Comparison of ENCODE assay signal across 14 cellular contexts in genomic region chr1:3671371-3672180, GRCh38. TPM values are rescaled to one million over a fixed set of nuclear protein-coding genes. Genes with fewer than 3 reads are reported as not detected.
DNase-seq lines count a peak whose midpoint lies in the region; ATAC-seq and TF ChIP-seq lines count a peak whose summit lies in the region.
"Had no signal": no experiment of that assay in that cellular context is flagged by ENCODE, and none has a peak within 500 bp of the region (broad histone marks: within the 10 kb centered on the region; RNA-seq: fewer than 3 reads in every experiment).

No MANE protein-coding gene starts in this region.

- in situ Hi-C loops in Panc1 (cut with HindIII; ENCODE audit: low pct_unique_long_range_greater_than_20kb, low sequenced_read_pairs), result no loop called here

- POLR2A ChIA-PET in Panc1 (lab: Charles Lee), result no interaction called here

- DNase-seq in NCI-H146 (lab: John Stamatoyannopoulos, UW) (peak; percentile 10), NCI-H146 treated with DMSO at 0.1 percent for 48 hours (lab: John Stamatoyannopoulos, UW; ENCODE audit: unreplicated experiment) (no peak), Panc1 (ENCODE audit: low read depth, low spot score) (no peak), left cardiac atrium (peak; percentile 17), spleen (peak; percentile 70), AML-193 (lab: John Stamatoyannopoulos, UW) (no peak)
- DNase-seq: activated CD8-positive, alpha-beta memory T cell treated with anti-CD3 and anti-CD28 coated beads, Interleukin-2, amount 50 U/mL, for 4 hours; immature natural killer cell; KBM-7; SHP77 had no signal

- no peak overlapping the region for H3K4me3 ChIP-seq in Panc1 (ENCODE audit: low read depth in 2 of 2, low read length in 2 of 2)
- no peak overlapping the region for H3K4me3 ChIP-seq in spleen
- H3K4me3 ChIP-seq: upper lobe of left lung had no signal

- H3K4me1 ChIP-seq in Panc1 (ENCODE audit: control insufficient read depth, insufficient read depth, low read length), result peaks cover 35% of the 10 kb centered on the region
- peaks cover 0 to 79% (median 33%) of the 10 kb centered on the region in 6 donors for H3K4me1 ChIP-seq in spleen

- no peaks in the 10 kb centered on the region for H3K27me3 ChIP-seq in Panc1 (ENCODE audit: control insufficient read depth, insufficient read depth, low read length)
- peaks cover 0 to 38% (median 0%) of the 10 kb centered on the region in 7 donors for H3K27me3 ChIP-seq in spleen (replicated peaks in 1 of 7)
- H3K27me3 ChIP-seq: upper lobe of left lung had no signal

- 61 to 80% (median 73%) methylated on average over 21 to 29 of the region's 29 CpGs for WGBS in spleen, 5 donors

- TF ChIP-seq POLR2A in spleen (IDR thresholded peaks at IDR 0.05), result no peak

- ATAC-seq in Panc1 (peak; percentile 33), left cardiac atrium (peak; percentile 12 to 27), GM18520 (IDR thresholded peaks at IDR 0.05; ENCODE audit: unreplicated experiment) (no peak), GM21360 (IDR thresholded peaks at IDR 0.05; ENCODE audit: unreplicated experiment) (no peak)
- ATAC-seq: natural killer cell treated with Interleukin-12 subunit alpha and Interleukin-12 subunit beta and Interleukin-15 and Interleukin-18, amount 100 ng/mL, for 72 hours had no signal

- intact Hi-C loops in Panc1 (cut with micrococcal nuclease; ENCODE audit: unreplicated experiment) (no loop called here), left cardiac atrium (cut with DNase I) (no loop called here), spleen (cut with DNase I; ENCODE audit: low total_unique reads) (no loop called here)

- H3K36me3 ChIP-seq in Panc1 (ENCODE audit: control insufficient read depth, insufficient read depth, low read length), result no peaks in the 10 kb centered on the region
- no peaks in the 10 kb centered on the region for H3K36me3 ChIP-seq in spleen
- H3K36me3 ChIP-seq: upper lobe of left lung had no signal

- BruUV-seq in Panc1 (replicated peaks; lab: Mats Ljungman, UMichigan), result no TSS peak

- no peak overlapping the region for H3K27ac ChIP-seq in Panc1 (ENCODE audit: low read length)
- no peak overlapping the region for H3K27ac ChIP-seq in spleen
- H3K27ac ChIP-seq: upper lobe of left lung had no signal

- H3K9me3 ChIP-seq in Panc1 (ENCODE audit: control insufficient read depth, insufficient read depth, low read depth, low read length) (no peaks in the 10 kb centered on the region), spleen (no peaks in the 10 kb centered on the region)
- H3K9me3 ChIP-seq: upper lobe of left lung had no signal

- CTCF ChIA-PET in Panc1 (lab: Charles Lee), result no interaction called here

- TF ChIP-seq CTCF in Panc1 (IDR thresholded peaks at IDR 0.05), result no peak
- no peak for TF ChIP-seq CTCF in spleen (IDR thresholded peaks at IDR 0.05 in 8 of 11, conservative IDR thresholded peaks at IDR 0.05 in 3 of 11)

RNA-seq across cellular contexts. Expression of gene TP73, which starts 19.3 kb away (rescaled TPM):
- 4.7 TPM for total RNA-seq in Panc1 (2021; ENCODE audit: unreplicated experiment)
- 3.2 TPM for polyA plus RNA-seq in Panc1 (2012; ENCODE audit: insufficient read length)
- under 1 TPM in 1 of 2 donors, not detected in 1; 0.06 TPM for total RNA-seq in left cardiac atrium
- total RNA-seq in spleen, result 1 to 10 TPM in 5 of 7 donors, under 1 TPM in 2; 0.63 to 4.3 (median 1.6) TPM
- polyA plus RNA-seq in spleen, result under 1 TPM; 0.11 to 0.48 (median 0.21) TPM
- polyA plus RNA-seq: immature natural killer cell had no signal

RNA-seq across cellular contexts. Expression of gene WRAP73, which starts 21.7 kb away (rescaled TPM):
- total RNA-seq in Panc1 (2021; ENCODE audit: unreplicated experiment), result 27.1 TPM
- 31.8 TPM for polyA plus RNA-seq in Panc1 (2012; ENCODE audit: insufficient read length)
- total RNA-seq in left cardiac atrium, result 10 to 100 TPM; 11.3 to 11.8 TPM
- 10 to 100 TPM; 21.0 to 28.0 (median 26.4) TPM for total RNA-seq in spleen
- 10 to 100 TPM; 20.1 to 28.3 (median 24.2) TPM for polyA plus RNA-seq in spleen

RNA-seq across cellular contexts. Expression of gene TPRG1L, which starts 46.8 kb away (rescaled TPM):
- total RNA-seq in Panc1 (2021; ENCODE audit: unreplicated experiment), result 57.5 TPM
- polyA plus RNA-seq in Panc1 (2012; ENCODE audit: insufficient read length), result 93.0 TPM
- 10 to 100 TPM; 41.3 to 42.6 TPM for total RNA-seq in left cardiac atrium
- total RNA-seq in spleen, result 10 to 100 TPM; 23.7 to 45.9 (median 32.5) TPM
- 10 to 100 TPM; 19.9 to 35.7 (median 20.9) TPM for polyA plus RNA-seq in spleen

Comparison
In these comparisons a context has a peak if more than half of its experiments do, and no peak if none do; other contexts are left out.
1. DNase-seq: peak in NCI-H146 (single experiment), left cardiac atrium (single experiment) and spleen (single experiment); none in NCI-H146 treated with DMSO at 0.1 percent for 48 hours (single experiment), Panc1 (single experiment) and AML-193 (0 of 2).
2. ATAC-seq: peak in Panc1 (single experiment) and left cardiac atrium (2 of 2); none in GM18520 (single experiment) and GM21360 (single experiment).